Comparison of ENCODE assay signal across 1 cellular context in genomic region chr3:14124223-14124614, GRCh38.
TF ChIP-seq lines count a peak whose summit lies in the region.

No MANE protein-coding gene starts in this region.

TF ChIP-seq in HepG2, 621 proteins besides CTCF, POLR2A, EP300 and RAD21 (continued from another document):
- TF ChIP-seq ZHX2 (IDR thresholded peaks at IDR 0.05; ENCODE audit: low read depth) = 0 out of 2 replicates have a peak, but pooled peaks have one; percentile 60
- TF ChIP-seq ZHX2 (CRISPR knock-in tag; IDR thresholded peaks at IDR 0.05; ENCODE audit: borderline replicate concordance) = no peak; the same call in 1 of the 2 replicates
- no peak for TF ChIP-seq PREB (CRISPR knock-in tag; IDR thresholded peaks at IDR 0.05)
- peak; percentile 55 for TF ChIP-seq PHF21A (CRISPR knock-in tag; IDR thresholded peaks at IDR 0.05)
- TF ChIP-seq STAT5B (CRISPR knock-in tag; IDR thresholded peaks at IDR 0.05) = no peak
- peak; percentile 53 for TF ChIP-seq GABPB1 (CRISPR knock-in tag; IDR thresholded peaks at IDR 0.05)
- no peak for TF ChIP-seq SCMH1 (CRISPR knock-in tag; IDR thresholded peaks at IDR 0.05; ENCODE audit: borderline replicate concordance)
- 0 out of 2 replicates have a peak, but pooled peaks have one; percentile 9 for TF ChIP-seq EEA1 (CRISPR knock-in tag; IDR thresholded peaks at IDR 0.05; ENCODE audit: borderline replicate concordance)
- TF ChIP-seq MEIS2 (CRISPR knock-in tag; IDR thresholded peaks at IDR 0.05) = 0 out of 2 replicates have a peak, but pooled peaks have one; percentile 14
- TF ChIP-seq HNF4A (CRISPR knock-in tag; IDR thresholded peaks at IDR 0.05) = peak; percentile 51; the same call in 1 of the 2 replicates
- no peak for TF ChIP-seq ZNF33A (CRISPR knock-in tag; IDR thresholded peaks at IDR 0.05; ENCODE audit: borderline replicate concordance)
- TF ChIP-seq ZZZ3 (CRISPR knock-in tag; IDR thresholded peaks at IDR 0.05; ENCODE audit: borderline replicate concordance) = 0 out of 2 replicates have a peak, but pooled peaks have one; percentile 4
- peak; percentile 32 to 61; a peak in 3 of 4 replicates for TF ChIP-seq NR2F1 (CRISPR knock-in tag; IDR thresholded peaks at IDR 0.05)
- no peak for TF ChIP-seq TFAP4 (IDR thresholded peaks at IDR 0.05; ENCODE audit: borderline replicate concordance, low read depth)
- TF ChIP-seq ZKSCAN8 (CRISPR knock-in tag; IDR thresholded peaks at IDR 0.05; ENCODE audit: borderline replicate concordance) = no peak; the same call in 1 of the 2 replicates
- 0 out of 2 replicates have a peak, but pooled peaks have one; percentile 42 for TF ChIP-seq PHF8 (CRISPR knock-in tag; IDR thresholded peaks at IDR 0.05)
